In genomic region chr1:15952317-15953258, GRCh38 we compare ENCODE assay signal across 1 cellular context.
A peak's percentile ranks its signal among the peaks of the same experiment; 100 is the strongest.
TF ChIP-seq lines count a peak whose summit lies in the region.

No MANE protein-coding gene starts in this region.

TF ChIP-seq in K562, 482 proteins besides CTCF, POLR2A, EP300 and RAD21 (continued from another document and continues in another):
- TF ChIP-seq, protein P1, sequence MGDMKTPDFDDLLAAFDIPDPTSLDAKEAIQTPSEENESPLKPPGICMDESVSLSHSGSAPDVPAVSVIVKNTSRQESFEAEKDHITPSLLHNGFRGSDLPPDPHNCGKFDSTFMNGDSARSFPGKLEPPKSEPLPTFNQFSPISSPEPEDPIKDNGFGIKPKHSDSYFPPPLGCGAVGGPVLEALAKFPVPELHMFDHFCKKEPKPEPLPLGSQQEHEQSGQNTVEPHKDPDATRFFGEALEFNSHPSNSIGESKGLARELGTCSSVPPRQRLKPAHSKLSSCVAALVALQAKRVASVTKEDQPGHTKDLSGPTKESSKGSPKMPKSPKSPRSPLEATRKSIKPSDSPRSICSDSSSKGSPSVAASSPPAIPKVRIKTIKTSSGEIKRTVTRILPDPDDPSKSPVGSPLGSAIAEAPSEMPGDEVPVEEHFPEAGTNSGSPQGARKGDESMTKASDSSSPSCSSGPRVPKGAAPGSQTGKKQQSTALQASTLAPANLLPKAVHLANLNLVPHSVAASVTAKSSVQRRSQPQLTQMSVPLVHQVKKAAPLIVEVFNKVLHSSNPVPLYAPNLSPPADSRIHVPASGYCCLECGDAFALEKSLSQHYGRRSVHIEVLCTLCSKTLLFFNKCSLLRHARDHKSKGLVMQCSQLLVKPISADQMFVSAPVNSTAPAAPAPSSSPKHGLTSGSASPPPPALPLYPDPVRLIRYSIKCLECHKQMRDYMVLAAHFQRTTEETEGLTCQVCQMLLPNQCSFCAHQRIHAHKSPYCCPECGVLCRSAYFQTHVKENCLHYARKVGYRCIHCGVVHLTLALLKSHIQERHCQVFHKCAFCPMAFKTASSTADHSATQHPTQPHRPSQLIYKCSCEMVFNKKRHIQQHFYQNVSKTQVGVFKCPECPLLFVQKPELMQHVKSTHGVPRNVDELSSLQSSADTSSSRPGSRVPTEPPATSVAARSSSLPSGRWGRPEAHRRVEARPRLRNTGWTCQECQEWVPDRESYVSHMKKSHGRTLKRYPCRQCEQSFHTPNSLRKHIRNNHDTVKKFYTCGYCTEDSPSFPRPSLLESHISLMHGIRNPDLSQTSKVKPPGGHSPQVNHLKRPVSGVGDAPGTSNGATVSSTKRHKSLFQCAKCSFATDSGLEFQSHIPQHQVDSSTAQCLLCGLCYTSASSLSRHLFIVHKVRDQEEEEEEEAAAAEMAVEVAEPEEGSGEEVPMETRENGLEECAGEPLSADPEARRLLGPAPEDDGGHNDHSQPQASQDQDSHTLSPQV (IDR thresholded peaks at IDR 0.05), result peak; percentile 85
- TF ChIP-seq ZNF274 (IDR thresholded peaks at IDR 0.05; ENCODE audit: borderline replicate concordance, low read depth, low read length) (no peak), CBX8 (IDR thresholded peaks at IDR 0.05; ENCODE audit: borderline replicate concordance, extremely low read depth, low read depth, low read length, poor library complexity, severe bottlenecking) (no peak), NR2F6 (CRISPR knock-in tag; IDR thresholded peaks at IDR 0.05) (no peak), CCAR2 (IDR thresholded peaks at IDR 0.05; ENCODE audit: low read depth, low read length) (no peak), POLR2G (IDR thresholded peaks at IDR 0.05; ENCODE audit: low read depth, low read length) (peak; percentile 85), ZKSCAN1 (IDR thresholded peaks at IDR 0.05; ENCODE audit: low read depth, low read length) (peak; percentile 73; the same call in 1 of the 2 replicates), ZNF24 (IDR thresholded peaks at IDR 0.05) (peak; percentile 78), NFYB (IDR thresholded peaks at IDR 0.05; ENCODE audit: extremely low read depth, insufficient read length) (no peak), ZNF324 (CRISPR knock-in tag; IDR thresholded peaks at IDR 0.05) (no peak), ETV5 (CRISPR knock-in tag; IDR thresholded peaks at IDR 0.05; ENCODE audit: low read depth) (peak; percentile 99), TCF15 (CRISPR knock-in tag; IDR thresholded peaks at IDR 0.05) (no peak), CTCFL (IDR thresholded peaks at IDR 0.05; ENCODE audit: borderline replicate concordance, insufficient read depth, low read depth, low read length, poor library complexity, severe bottlenecking) (no peak), ZBTB7A (IDR thresholded peaks at IDR 0.05; ENCODE audit: borderline replicate concordance, control insufficient read depth, low read depth, low read length) (peak; percentile 27; the same call in 1 of the 2 replicates), DLX4 (CRISPR knock-in tag; IDR thresholded peaks at IDR 0.05) (no peak), ZNF41 (CRISPR knock-in tag; conservative IDR thresholded peaks at IDR 0.05) (no peak), KLF10 (CRISPR knock-in tag; IDR thresholded peaks at IDR 0.05) (no peak), PURB (CRISPR knock-in tag; IDR thresholded peaks at IDR 0.05; ENCODE audit: low read depth) (no peak), SUPT5H (IDR thresholded peaks at IDR 0.05) (peak; percentile 78), E4F1 (CRISPR knock-in tag; IDR thresholded peaks at IDR 0.05; ENCODE audit: borderline replicate concordance) (no peak), ZMIZ1 (IDR thresholded peaks at IDR 0.05; ENCODE audit: low read depth in 2 of 2, low read length in 2 of 2) (peak in 1 of 2 experiments; percentile 97; a peak in 2 of 4 replicates), SMARCA4 (IDR thresholded peaks at IDR 0.05) (peak; percentile 100), ZNF79 (CRISPR knock-in tag; IDR thresholded peaks at IDR 0.05; ENCODE audit: low read depth) (no peak), PML (IDR thresholded peaks at IDR 0.05; ENCODE audit: low read length) (peak; percentile 81), ZNF445 (CRISPR knock-in tag; IDR thresholded peaks at IDR 0.05; ENCODE audit: low read depth) (no peak), MECOM (CRISPR knock-in tag; IDR thresholded peaks at IDR 0.05) (no peak; the same call in 1 of the 2 replicates), TRIM28 (IDR thresholded peaks at IDR 0.05) (peak; percentile 90), DDX20 (tag; IDR thresholded peaks at IDR 0.05; ENCODE audit: low read depth) (no peak; the same call in 1 of the 2 replicates), TCF3 (CRISPR knock-in tag; IDR thresholded peaks at IDR 0.05) (peak; percentile 98), CBX1 (IDR thresholded peaks at IDR 0.05; ENCODE audit: low read depth) (peak; percentile 68), ZBTB8A (IDR thresholded peaks at IDR 0.05; ENCODE audit: partially characterized antibody) (no peak), GATA2 (CRISPR knock-in tag; IDR thresholded peaks at IDR 0.05) (peak; percentile 93), ZNF398 (CRISPR knock-in tag; IDR thresholded peaks at IDR 0.05) (no peak), MCM7 (IDR thresholded peaks at IDR 0.05) (no peak), ZKSCAN3 (CRISPR knock-in tag; IDR thresholded peaks at IDR 0.05) (no peak), EP400 (IDR thresholded peaks at IDR 0.05) (peak; percentile 88), GABPA (tag; conservative IDR thresholded peaks at IDR 0.05; ENCODE audit: low read depth) (peak; percentile 67), RB1 (IDR thresholded peaks at IDR 0.05; ENCODE audit: low read depth) (peak; percentile 27; the same call in 1 of the 2 replicates), ZNF23 (CRISPR knock-in tag; IDR thresholded peaks at IDR 0.05) (no peak), ADNP (tag; IDR thresholded peaks at IDR 0.05) (no peak)
- TF ChIP-seq, protein P2, sequence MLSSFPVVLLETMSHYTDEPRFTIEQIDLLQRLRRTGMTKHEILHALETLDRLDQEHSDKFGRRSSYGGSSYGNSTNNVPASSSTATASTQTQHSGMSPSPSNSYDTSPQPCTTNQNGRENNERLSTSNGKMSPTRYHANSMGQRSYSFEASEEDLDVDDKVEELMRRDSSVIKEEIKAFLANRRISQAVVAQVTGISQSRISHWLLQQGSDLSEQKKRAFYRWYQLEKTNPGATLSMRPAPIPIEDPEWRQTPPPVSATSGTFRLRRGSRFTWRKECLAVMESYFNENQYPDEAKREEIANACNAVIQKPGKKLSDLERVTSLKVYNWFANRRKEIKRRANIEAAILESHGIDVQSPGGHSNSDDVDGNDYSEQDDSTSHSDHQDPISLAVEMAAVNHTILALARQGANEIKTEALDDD (IDR thresholded peaks at IDR 0.05), result peak; percentile 97
- TF ChIP-seq, protein P3, sequence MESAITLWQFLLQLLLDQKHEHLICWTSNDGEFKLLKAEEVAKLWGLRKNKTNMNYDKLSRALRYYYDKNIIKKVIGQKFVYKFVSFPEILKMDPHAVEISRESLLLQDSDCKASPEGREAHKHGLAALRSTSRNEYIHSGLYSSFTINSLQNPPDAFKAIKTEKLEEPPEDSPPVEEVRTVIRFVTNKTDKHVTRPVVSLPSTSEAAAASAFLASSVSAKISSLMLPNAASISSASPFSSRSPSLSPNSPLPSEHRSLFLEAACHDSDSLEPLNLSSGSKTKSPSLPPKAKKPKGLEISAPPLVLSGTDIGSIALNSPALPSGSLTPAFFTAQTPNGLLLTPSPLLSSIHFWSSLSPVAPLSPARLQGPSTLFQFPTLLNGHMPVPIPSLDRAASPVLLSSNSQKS (CRISPR knock-in tag; IDR thresholded peaks at IDR 0.05), result no peak
- TF ChIP-seq, protein P4, sequence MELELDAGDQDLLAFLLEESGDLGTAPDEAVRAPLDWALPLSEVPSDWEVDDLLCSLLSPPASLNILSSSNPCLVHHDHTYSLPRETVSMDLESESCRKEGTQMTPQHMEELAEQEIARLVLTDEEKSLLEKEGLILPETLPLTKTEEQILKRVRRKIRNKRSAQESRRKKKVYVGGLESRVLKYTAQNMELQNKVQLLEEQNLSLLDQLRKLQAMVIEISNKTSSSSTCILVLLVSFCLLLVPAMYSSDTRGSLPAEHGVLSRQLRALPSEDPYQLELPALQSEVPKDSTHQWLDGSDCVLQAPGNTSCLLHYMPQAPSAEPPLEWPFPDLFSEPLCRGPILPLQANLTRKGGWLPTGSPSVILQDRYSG (tag; conservative IDR thresholded peaks at IDR 0.05; ENCODE audit: low read depth), result no peak
- TF ChIP-seq, protein P5, sequence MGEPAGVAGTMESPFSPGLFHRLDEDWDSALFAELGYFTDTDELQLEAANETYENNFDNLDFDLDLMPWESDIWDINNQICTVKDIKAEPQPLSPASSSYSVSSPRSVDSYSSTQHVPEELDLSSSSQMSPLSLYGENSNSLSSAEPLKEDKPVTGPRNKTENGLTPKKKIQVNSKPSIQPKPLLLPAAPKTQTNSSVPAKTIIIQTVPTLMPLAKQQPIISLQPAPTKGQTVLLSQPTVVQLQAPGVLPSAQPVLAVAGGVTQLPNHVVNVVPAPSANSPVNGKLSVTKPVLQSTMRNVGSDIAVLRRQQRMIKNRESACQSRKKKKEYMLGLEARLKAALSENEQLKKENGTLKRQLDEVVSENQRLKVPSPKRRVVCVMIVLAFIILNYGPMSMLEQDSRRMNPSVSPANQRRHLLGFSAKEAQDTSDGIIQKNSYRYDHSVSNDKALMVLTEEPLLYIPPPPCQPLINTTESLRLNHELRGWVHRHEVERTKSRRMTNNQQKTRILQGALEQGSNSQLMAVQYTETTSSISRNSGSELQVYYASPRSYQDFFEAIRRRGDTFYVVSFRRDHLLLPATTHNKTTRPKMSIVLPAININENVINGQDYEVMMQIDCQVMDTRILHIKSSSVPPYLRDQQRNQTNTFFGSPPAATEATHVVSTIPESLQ (CRISPR knock-in tag; IDR thresholded peaks at IDR 0.05), result no peak; the same call in 1 of the 2 replicates
